20 cellular contexts compared by ENCODE assay signal in the genomic region with DNA sequence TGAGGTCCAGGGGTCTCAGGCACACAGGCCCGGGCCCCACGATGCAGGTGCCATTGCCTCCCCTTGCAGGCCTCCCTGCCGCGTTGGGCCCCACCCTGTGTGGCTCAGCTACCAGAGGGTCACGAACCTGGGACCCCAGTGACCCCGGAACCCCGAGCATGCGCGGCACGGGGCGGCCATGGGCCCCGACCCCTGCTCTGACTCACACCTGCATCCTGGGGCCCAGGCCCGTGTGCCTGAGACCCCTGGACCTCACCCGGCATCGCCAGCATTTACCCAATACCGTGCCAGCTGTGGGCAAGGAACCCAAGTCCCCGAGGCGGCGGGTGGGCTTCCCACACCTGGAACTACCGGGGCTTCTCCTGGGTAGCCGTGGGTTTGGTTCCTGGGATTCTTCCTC. TPM values are rescaled to one million over a fixed set of nuclear protein-coding genes. Genes with fewer than 3 reads are reported as not detected.
"Had no signal": no experiment of that assay in that cellular context is flagged by ENCODE, and none has a peak within 500 bp of the region (broad histone marks: within the 10 kb centered on the region; RNA-seq: fewer than 3 reads in every experiment).

No MANE protein-coding gene starts in this region.

- DNase-seq: dermis blood vessel endothelial cell; dorsolateral prefrontal cortex; effector CD4-positive, alpha-beta T cell; effector memory CD4-positive, alpha-beta T cell; foreskin keratinocyte; heart left ventricle; hypothalamus; immature natural killer cell; islet precursor cell; kidney; kidney glomerular epithelial cell; left colon; left ventricle myocardium inferior; mammary epithelial cell; mesendoderm; midbrain had no signal

- H3K9me3 Mint-ChIP-seq: immature natural killer cell, memory B cell had no signal

- H3K36me3 Mint-ChIP-seq: immature natural killer cell, memory B cell had no signal

- H3K27ac Mint-ChIP-seq: immature natural killer cell, memory B cell had no signal

- H3K4me1 Mint-ChIP-seq: immature natural killer cell, memory B cell had no signal

- ATAC-seq: foreskin keratinocyte, gastroesophageal sphincter, heart left ventricle, left colon, left lobe of liver had no signal

- H3K4me3 Mint-ChIP-seq: immature natural killer cell, memory B cell had no signal

- H3K27me3 Mint-ChIP-seq: memory B cell had no signal

RNA-seq across cellular contexts. Expression of gene KIF26A, which starts 25.2 kb away (rescaled TPM):
- total RNA-seq: mononuclear cell had no signal
